Comparison of ENCODE assay signal across 9 cellular contexts in genomic region chr1:173410794-173411236, GRCh38.
DNase-seq lines count a peak whose midpoint lies in the region; ATAC-seq, FAIRE-seq and TF ChIP-seq lines count a peak whose summit lies in the region.
"Had no signal": no experiment of that assay in that cellular context is flagged by ENCODE, and none has a peak within 500 bp of the region (broad histone marks: within the 10 kb centered on the region; RNA-seq: fewer than 3 reads in every experiment).

No MANE protein-coding gene starts in this region.

- TF ChIP-seq CTCF in GM10266 (IDR thresholded peaks at IDR 0.05; ENCODE audit: control insufficient read depth, insufficient read depth, low read depth, missing control alignments) (no peak), HFFc6 (IDR thresholded peaks at IDR 0.05) (no peak), D721Med (IDR thresholded peaks at IDR 0.05; ENCODE audit: insufficient read depth, missing control alignments) (no peak), foreskin keratinocyte (conservative IDR thresholded peaks at IDR 0.05) (no peak)

- no peaks in the 10 kb centered on the region for H3K9me3 Mint-ChIP-seq in activated naive CD8-positive, alpha-beta T cell treated with anti-CD3 and anti-CD28 coated beads for 36 hours
- no peaks in the 10 kb centered on the region for H3K9me3 Mint-ChIP-seq in HFFc6
- H3K9me3 Mint-ChIP-seq: activated T-helper 2 cell treated with anti-CD3 and anti-CD28 coated beads, Interferon-gamma antibody, Interleukin-2, Interleukin-4, amounts not matched to agents 10 μg/mL and 5 μg/mL and 100 μg/mL, durations not matched to agents 14 hours and 24 hours and 36 hours had no signal

- H3K36me3 Mint-ChIP-seq in activated naive CD8-positive, alpha-beta T cell treated with anti-CD3 and anti-CD28 coated beads for 36 hours: no peaks in the 10 kb centered on the region
- peaks cover 3% of the 10 kb centered on the region; the same call in 1 of the 2 replicates for H3K36me3 Mint-ChIP-seq in HFFc6 (ENCODE audit: low read depth)

- peak overlapping the region; percentile 73 for H3K27ac Mint-ChIP-seq in activated naive CD8-positive, alpha-beta T cell treated with anti-CD3 and anti-CD28 coated beads for 36 hours
- no peak overlapping the region for H3K27ac Mint-ChIP-seq in HFFc6
- H3K27ac Mint-ChIP-seq: activated T-helper 2 cell treated with anti-CD3 and anti-CD28 coated beads, Interferon-gamma antibody, Interleukin-2, Interleukin-4, amounts not matched to agents 10 μg/mL and 5 μg/mL and 100 μg/mL, durations not matched to agents 14 hours and 24 hours and 36 hours had no signal

- no peaks in the 10 kb centered on the region for H3K27me3 ChIP-seq in foreskin keratinocyte

- intact Hi-C loops in left colon (cut with DNase I, micrococcal nuclease): no loop called here

- DNase-seq in GM10266 (ENCODE audit: extremely low spot score) (peak; percentile 34), HFFc6 (no peak), left colon (no peak), D721Med (ENCODE audit: insufficient read length, low spot score) (no peak), foreskin keratinocyte (no peak)
- DNase-seq in activated naive CD8-positive, alpha-beta T cell treated with anti-CD3 and anti-CD28 coated beads for 36 hours: peak; percentile 26

- H3K4me1 Mint-ChIP-seq in activated naive CD8-positive, alpha-beta T cell treated with anti-CD3 and anti-CD28 coated beads for 36 hours: peaks cover 73% of the 10 kb centered on the region
- peaks cover 54% of the 10 kb centered on the region for H3K4me1 Mint-ChIP-seq in HFFc6 (ENCODE audit: low read depth)

- H3K4me3 Mint-ChIP-seq in activated naive CD8-positive, alpha-beta T cell treated with anti-CD3 and anti-CD28 coated beads for 36 hours: peak overlapping the region; percentile 16
- H3K4me3 Mint-ChIP-seq in HFFc6: no peak overlapping the region

- ATAC-seq in GM19395 (IDR thresholded peaks at IDR 0.05; ENCODE audit: unreplicated experiment) (peak; percentile 55), HG03060 (IDR thresholded peaks at IDR 0.05; ENCODE audit: low read depth, unreplicated experiment) (peak; percentile 26), left colon (no peak), foreskin keratinocyte (no peak)

- peaks cover 6% of the 10 kb centered on the region for H3K4me1 ChIP-seq in foreskin keratinocyte

- H3K27me3 Mint-ChIP-seq in activated naive CD8-positive, alpha-beta T cell treated with anti-CD3 and anti-CD28 coated beads for 36 hours: no peaks in the 10 kb centered on the region
- H3K27me3 Mint-ChIP-seq in HFFc6 (ENCODE audit: insufficient read depth): peaks cover 2% of the 10 kb centered on the region; the same call in 1 of the 2 replicates

- no peak overlapping the region for H3K27ac ChIP-seq in foreskin keratinocyte

- FAIRE-seq in D721Med (lab: Jason Lieb, UNC): no peak

Comparison
In these comparisons a context has a peak if more than half of its experiments do, and no peak if none do; other contexts are left out.
1. DNase-seq: peak in GM10266 (single experiment) and activated naive CD8-positive, alpha-beta T cell treated with anti-CD3 and anti-CD28 coated beads for 36 hours (single experiment); none in HFFc6 (single experiment), left colon (0 of 2), D721Med (single experiment) and foreskin keratinocyte (0 of 2).
2. ATAC-seq: peak in GM19395 (single experiment) and HG03060 (single experiment); none in left colon (single experiment) and foreskin keratinocyte (single experiment).